18 cellular contexts compared by ENCODE assay signal in genomic region chr15:77644543-77645247, GRCh38. TPM values are rescaled to one million over a fixed set of nuclear protein-coding genes. Genes with fewer than 3 reads are reported as not detected.
"Had no signal": no experiment of that assay in that cellular context is flagged by ENCODE, and none has a peak within 500 bp of the region (broad histone marks: within the 10 kb centered on the region; RNA-seq: fewer than 3 reads in every experiment).

No MANE protein-coding gene starts in this region.

- H3K27ac ChIP-seq: PC-9 had no signal

- ATAC-seq: activated CD8-positive, alpha-beta memory T cell treated with anti-CD3 and anti-CD28 coated beads, Interleukin-2, amount 10 ng/mL, durations not matched to agents 7 days and 5 days had no signal

- DNase-seq: activated CD4-positive, alpha-beta T cell treated with anti-CD3 and anti-CD28 coated beads for 48 hours; activated CD4-positive, alpha-beta T cell treated with anti-CD3 and anti-CD28 coated beads, Interleukin-2, amount 50 U/mL, for 4 hours; activated CD4-positive, CD25-positive, alpha-beta regulatory T cell treated with anti-CD3 and anti-CD28 coated beads, Interleukin-2, amount 50 U/mL, for 72 hours; activated CD8-positive, alpha-beta memory T cell treated with anti-CD3 and anti-CD28 coated beads, Interleukin-2, amount 10 ng/mL, durations not matched to agents 7 days and 5 days; activated effector memory CD4-positive, alpha-beta T cell treated with anti-CD3 and anti-CD28 coated beads, Interleukin-2, amount 50 U/mL, for 16 hours; activated naive CD4-positive, alpha-beta T cell treated with anti-CD3 and anti-CD28 coated beads for 36 hours; activated T-cell treated with anti-CD3 and anti-CD28 coated beads, Interleukin-2, amount 50 U/mL, for 24 hours; cerebellar nuclear complex; Kasumi-1; NCI-H1105 treated with DMSO at 0.1 percent for 48 hours; NCI-H1436 treated with DMSO at 0.1 percent for 48 hours; NCI-H187; NCI-H2081; NCI-H446; NCI-H524; PC-9; SHP77 treated with DMSO at 0.1 percent for 48 hours had no signal

- H3K4me3 ChIP-seq: PC-9 had no signal

RNA-seq across cellular contexts. Expression of gene LINGO1, which starts 12.0 kb away (rescaled TPM):
- total RNA-seq: activated CD8-positive, alpha-beta memory T cell treated with anti-CD3 and anti-CD28 coated beads, Interleukin-2, amount 10 ng/mL, durations not matched to agents 7 days and 5 days; activated naive CD4-positive, alpha-beta T cell treated with anti-CD3 and anti-CD28 coated beads for 36 hours; activated T-helper 1 cell treated with anti-CD3 and anti-CD28 coated beads, Interleukin-12 subunit alpha, Interleukin-12 subunit beta, Interleukin-2, Interleukin-4 antibody, amounts not matched to agents 30 ng/mL and 10 ng/mL and 1 ng/mL, durations not matched to agents 14 hours and 24 hours and 36 hours; PC-9 had no signal
